14 cellular contexts compared by ENCODE assay signal in the genomic region with DNA sequence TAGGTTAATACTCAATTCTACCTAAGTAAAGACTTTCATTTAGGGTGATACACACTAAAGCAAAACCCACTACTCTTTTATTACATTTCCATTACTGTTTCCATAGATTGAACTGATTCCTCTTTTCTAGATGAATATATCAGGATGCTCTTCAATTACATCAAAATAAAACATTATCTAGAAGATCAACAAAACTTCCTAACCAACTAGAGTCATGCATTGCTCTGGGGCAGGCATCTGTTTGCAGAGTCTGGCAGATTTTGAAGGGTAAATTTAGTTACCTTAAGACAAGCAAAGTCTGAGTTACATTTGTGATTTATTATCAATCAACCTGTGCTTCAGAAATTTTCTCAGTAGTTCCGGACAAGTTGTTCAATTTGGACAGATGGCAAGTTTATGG.
DNase-seq lines count a peak whose midpoint lies in the region; ATAC-seq and TF ChIP-seq lines count a peak whose summit lies in the region.
"Had no signal": no experiment of that assay in that cellular context is flagged by ENCODE, and none has a peak within 500 bp of the region (broad histone marks: within the 10 kb centered on the region; RNA-seq: fewer than 3 reads in every experiment).

No MANE protein-coding gene starts in this region.

- in situ Hi-C loops in G401 (cut with HindIII; ENCODE audit: low sequenced_read_pairs) = no loop called here

- peak; percentile 10 for DNase-seq in DMS 273 (lab: John Stamatoyannopoulos, UW; ENCODE audit: unreplicated experiment)
- DNase-seq in DMS 273 treated with DMSO at 0.1 percent for 48 hours (lab: John Stamatoyannopoulos, UW) = no peak
- DNase-seq in G401 (ENCODE audit: low spot score) = peak; percentile 3
- DNase-seq: Caco-2; CD4-positive, CD25-positive, alpha-beta regulatory T cell; CD8-positive, alpha-beta T cell; DMS53; DMS79 treated with DMSO at 0.1 percent for 48 hours; H9 had no signal

- ATAC-seq in SK-N-SH treated with all-trans-retinoic acid at 6 μM for 48 hours (no peak), GM21576 (IDR thresholded peaks at IDR 0.05; ENCODE audit: unreplicated experiment) (no peak), HG03442 (IDR thresholded peaks at IDR 0.05; ENCODE audit: unreplicated experiment) (no peak)
- ATAC-seq: CD8-positive, alpha-beta T cell; GM23338; HCT116 had no signal

TF ChIP-seq in SK-N-SH treated with all-trans-retinoic acid at 6 μM for 48 hours, 23 proteins besides CTCF, POLR2A, EP300 and RAD21:
- TF ChIP-seq TCF4 (CRISPR knock-in tag; IDR thresholded peaks at IDR 0.05; ENCODE audit: borderline replicate concordance) = peak; percentile 29; the same call in 1 of the 2 replicates
- no peak for TF ChIP-seq ESRRG (CRISPR knock-in tag; IDR thresholded peaks at IDR 0.05)
- no peak for TF ChIP-seq PPARA (CRISPR knock-in tag; IDR thresholded peaks at IDR 0.05; ENCODE audit: borderline replicate concordance)
TF ChIP-seq in SK-N-SH treated with all-trans-retinoic acid at 6 μM for 48 hours: peak in this region for 1.
